In the genomic region with DNA sequence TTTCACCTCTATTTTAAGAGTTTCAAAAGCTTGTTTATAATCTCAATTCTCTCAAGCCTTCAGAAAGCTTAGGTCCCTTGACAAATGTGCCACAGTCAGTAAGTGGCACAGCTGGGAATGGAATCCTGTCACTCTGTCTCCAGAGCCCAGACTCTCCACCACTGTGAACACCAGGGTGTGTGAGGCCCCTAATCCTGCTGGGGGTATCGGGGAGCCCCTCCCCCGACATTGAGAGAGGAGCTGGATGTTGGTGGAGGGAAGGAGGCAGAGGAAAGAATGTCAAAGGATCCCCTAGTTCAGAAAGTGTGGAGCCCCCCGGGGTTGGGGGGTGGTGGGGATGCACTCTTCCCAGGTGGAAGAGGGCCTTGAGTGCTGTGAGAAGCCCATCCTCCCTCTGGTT, we compare ENCODE assay signal across 26 cellular contexts.
"Had no signal": no experiment of that assay in that cellular context is flagged by ENCODE, and none has a peak within 500 bp of the region (broad histone marks: within the 10 kb centered on the region; RNA-seq: fewer than 3 reads in every experiment).

No MANE protein-coding gene starts in this region.

- H3K27ac ChIP-seq: left lung, lower lobe of right lung, ovary, right atrium auricular region, right lobe of liver, tibial nerve, uterus had no signal

- H3K4me1 Mint-ChIP-seq: immature natural killer cell; natural killer cell; stimulated activated naive CD8-positive, alpha-beta T cell treated with anti-CD3 and anti-CD28 coated beads, Interleukin-15, amount 100 ng/mL, for 72 hours had no signal

- H3K4me3 ChIP-seq: left lung, lower lobe of right lung, ovary, right atrium auricular region, right lobe of liver, tibial nerve, uterus had no signal

- H3K27me3 Mint-ChIP-seq: naive B cell, progenitor cell of endocrine pancreas, type B pancreatic cell had no signal

- ATAC-seq: left colon; left lung; lower lobe of right lung; natural killer cell; right lobe of liver; stimulated activated naive CD8-positive, alpha-beta T cell treated with anti-CD3 and anti-CD28 coated beads, Interleukin-15, amount 100 ng/mL, for 72 hours had no signal

- H3K27me3 ChIP-seq: left lung, ovary, right atrium auricular region, right lobe of liver, tibial nerve, uterus had no signal

- H3K4me3 Mint-ChIP-seq: immature natural killer cell; natural killer cell; nephron progenitor cell; stimulated activated naive CD8-positive, alpha-beta T cell treated with anti-CD3 and anti-CD28 coated beads, Interleukin-15, amount 100 ng/mL, for 72 hours; type B pancreatic cell had no signal

- H3K27ac Mint-ChIP-seq: immature natural killer cell, natural killer cell, progenitor cell of endocrine pancreas, type B pancreatic cell had no signal

- H3K36me3 ChIP-seq: left lung, lower lobe of right lung, ovary, right atrium auricular region, right lobe of liver, tibial nerve, uterus had no signal

- H3K9me3 Mint-ChIP-seq: natural killer cell; stimulated activated naive CD8-positive, alpha-beta T cell treated with anti-CD3 and anti-CD28 coated beads, Interleukin-15, amount 100 ng/mL, for 72 hours; type B pancreatic cell had no signal

- FAIRE-seq: islet of Langerhans, kidney had no signal

- H3K4me1 ChIP-seq: left lung, lower lobe of right lung, right atrium auricular region, right lobe of liver, uterus had no signal

- DNase-seq: hypothalamus; immature natural killer cell; kidney; left colon; left lung; lower lobe of right lung; mammary epithelial cell; mesenchymal stem cell; naive B cell; natural killer cell; nephron progenitor cell; ovary; right lobe of liver; stimulated activated CD4-positive, alpha-beta T cell treated with anti-CD3 and anti-CD28 coated beads, Interleukin-12 subunit alpha, Interleukin-12 subunit beta, amount 100 ng/mL, for 4 hours; stimulated activated CD4-positive, alpha-beta T cell treated with anti-CD3 and anti-CD28 coated beads, Interleukin-15, amount 100 ng/mL, for 24 hours; stimulated activated CD4-positive, alpha-beta T cell treated with anti-CD3 and anti-CD28 coated beads, Interleukin-2, amount 100 ng/mL, for 24 hours; stimulated activated CD4-positive, alpha-beta T cell treated with anti-CD3 and anti-CD28 coated beads, Interleukin-4, amount 100 ng/mL, for 1 hour; stimulated activated naive CD4-positive, alpha-beta T cell treated with Interleukin-2 at 50 U/mL for 16 hours; stimulated activated naive CD8-positive, alpha-beta T cell treated with anti-CD3 and anti-CD28 coated beads, Interleukin-15, amount 100 ng/mL, for 72 hours; substantia nigra; uterus had no signal

- H3K9me3 ChIP-seq: left lung, lower lobe of right lung, ovary, right atrium auricular region, right lobe of liver, tibial nerve, uterus had no signal

- H3K36me3 Mint-ChIP-seq: immature natural killer cell, naive B cell, natural killer cell, type B pancreatic cell had no signal
